Comparison of ENCODE assay signal across 16 cellular contexts in genomic region chr22:31326877-31327276, GRCh38. TPM values are rescaled to one million over a fixed set of nuclear protein-coding genes. Genes with fewer than 3 reads are reported as not detected.
DNase-seq lines count a peak whose midpoint lies in the region; ATAC-seq and TF ChIP-seq lines count a peak whose summit lies in the region.
"Had no signal": no experiment of that assay in that cellular context is flagged by ENCODE, and none has a peak within 500 bp of the region (broad histone marks: within the 10 kb centered on the region; RNA-seq: fewer than 3 reads in every experiment).

No MANE protein-coding gene starts in this region.

- peaks cover 86 to 100% (median 98%) of the 10 kb centered on the region in 11 experiments for H3K36me3 ChIP-seq in BLaER1 treated with 17β-estradiol and CSF1 and Interleukin-3, amounts not matched to agents 10 nM and 100 nM

- H3K27me3 Mint-ChIP-seq in activated T-cell treated with anti-CD3 and anti-CD28 coated beads, Interleukin-2, amount 50 U/mL, for 24 hours, result no peaks in the 10 kb centered on the region
- no peaks in the 10 kb centered on the region for H3K27me3 Mint-ChIP-seq in activated B cell treated with CpG ODN at 0.5 μM for 24 hours
- H3K27me3 Mint-ChIP-seq: CD4-positive, alpha-beta T cell had no signal

- H3K4me1 ChIP-seq in BLaER1 treated with 17β-estradiol and CSF1 and Interleukin-3, amounts not matched to agents 10 nM and 100 nM, result peaks cover 2 to 54% (median 34%) of the 10 kb centered on the region in 10 experiments; a peak in 15 of 20 replicates

- H3K27ac ChIP-seq in BLaER1 treated with 17β-estradiol and CSF1 and Interleukin-3, amounts not matched to agents 10 nM and 100 nM, result peak overlapping the region in 4 of 11 experiments; percentile 12 to 49 (median 30); a peak in 5 of 22 replicates

- H3K27ac Mint-ChIP-seq in activated T-cell treated with anti-CD3 and anti-CD28 coated beads, Interleukin-2, amount 50 U/mL, for 24 hours, result peak overlapping the region; percentile 7
- H3K27ac Mint-ChIP-seq in activated B cell treated with CpG ODN at 0.5 μM for 24 hours, result peak overlapping the region; percentile 30
- H3K27ac Mint-ChIP-seq: CD4-positive, alpha-beta T cell; GM23338 had no signal

- intact Hi-C loops in activated B cell treated with CpG ODN at 0.5 μM for 24 hours (cut with micrococcal nuclease), result no loop called here

- H3K9me3 ChIP-seq in BLaER1 treated with 17β-estradiol and CSF1 and Interleukin-3, amounts not matched to agents 10 nM and 100 nM (replicated peaks in 1 of 11), result peaks cover 0 to 13% (median 0%) of the 10 kb centered on the region in 11 experiments; a peak in 1 of 22 replicates

- TF ChIP-seq CTCF in activated B cell treated with CpG ODN at 0.5 μM for 24 hours (IDR thresholded peaks at IDR 0.05), result no peak

- H3K4me2 ChIP-seq in BLaER1 treated with 17β-estradiol and CSF1 and Interleukin-3, amounts not matched to agents 10 nM and 100 nM, result peak overlapping the region in 7 of 11 experiments; percentile 54 to 71 (median 64); a peak in 14 of 22 replicates
- H3K4me2 ChIP-seq: GM23338 had no signal

- H3K4me1 Mint-ChIP-seq in activated T-cell treated with anti-CD3 and anti-CD28 coated beads, Interleukin-2, amount 50 U/mL, for 24 hours (ENCODE audit: low read depth), result peaks cover 28% of the 10 kb centered on the region
- peaks cover 3% of the 10 kb centered on the region for H3K4me1 Mint-ChIP-seq in activated B cell treated with CpG ODN at 0.5 μM for 24 hours

- DNase-seq in activated T-cell treated with anti-CD3 and anti-CD28 coated beads, Interleukin-2, amount 50 U/mL, for 24 hours, result no peak
- DNase-seq in activated T-cell treated with anti-CD3 and anti-CD28 coated beads for 4 hours, result no peak
- DNase-seq in activated B cell treated with CpG ODN at 0.5 μM for 24 hours, result no peak
- peak; percentile 54 for DNase-seq in myocyte (ENCODE audit: low read depth)
- DNase-seq in erythroblast (lab: John Stamatoyannopoulos, UW), result no peak
- DNase-seq: 8988T; AML-193; C1 segment of cervical spinal cord; Calu3; CD4-positive, alpha-beta T cell; DMS79; H9 had no signal

- peaks cover 0 to 73% (median 49%) of the 10 kb centered on the region in 11 experiments; a peak in 20 of 22 replicates for H4K20me1 ChIP-seq in BLaER1 treated with 17β-estradiol and CSF1 and Interleukin-3, amounts not matched to agents 10 nM and 100 nM

- POLR2A ChIA-PET in activated B cell treated with CpG ODN at 0.5 μM for 24 hours (lab: Charles Lee), result no interaction called here

- CTCF ChIA-PET in activated B cell treated with CpG ODN at 0.5 μM for 24 hours (lab: Charles Lee), result no interaction called here

- peak overlapping the region in 1 of 10 experiments; percentile 3; a peak in 2 of 20 replicates for H3K4me3 ChIP-seq in BLaER1 treated with 17β-estradiol and CSF1 and Interleukin-3, amounts not matched to agents 10 nM and 100 nM
- H3K4me3 ChIP-seq: GM12878, GM23338 had no signal

- ATAC-seq in activated B cell treated with CpG ODN at 0.5 μM for 24 hours (ENCODE audit: low read depth), result no peak
- ATAC-seq in GM21423 (IDR thresholded peaks at IDR 0.05; ENCODE audit: unreplicated experiment), result no peak
- ATAC-seq: GM12878, GM23338 had no signal

- no peak overlapping the region for H3K4me3 Mint-ChIP-seq in activated T-cell treated with anti-CD3 and anti-CD28 coated beads, Interleukin-2, amount 50 U/mL, for 24 hours
- H3K4me3 Mint-ChIP-seq in activated B cell treated with CpG ODN at 0.5 μM for 24 hours, result no peak overlapping the region
- H3K4me3 Mint-ChIP-seq: CD4-positive, alpha-beta T cell; GM23338; H9 had no signal

- no peak overlapping the region for H3K9ac ChIP-seq in BLaER1 treated with 17β-estradiol and CSF1 and Interleukin-3, amounts not matched to agents 10 nM and 100 nM

- peaks cover 91% of the 10 kb centered on the region for H3K36me3 Mint-ChIP-seq in activated T-cell treated with anti-CD3 and anti-CD28 coated beads, Interleukin-2, amount 50 U/mL, for 24 hours (ENCODE audit: low read depth)
- H3K36me3 Mint-ChIP-seq in activated B cell treated with CpG ODN at 0.5 μM for 24 hours (ENCODE audit: low read depth), result peaks cover 86% of the 10 kb centered on the region

- no peaks in the 10 kb centered on the region for H3K27me3 ChIP-seq in BLaER1 treated with 17β-estradiol and CSF1 and Interleukin-3, amounts not matched to agents 10 nM and 100 nM

- H3K9me3 Mint-ChIP-seq in activated T-cell treated with anti-CD3 and anti-CD28 coated beads, Interleukin-2, amount 50 U/mL, for 24 hours, result no peaks in the 10 kb centered on the region
- H3K9me3 Mint-ChIP-seq in activated B cell treated with CpG ODN at 0.5 μM for 24 hours, result no peaks in the 10 kb centered on the region
- H3K9me3 Mint-ChIP-seq: CD4-positive, alpha-beta T cell; GM23338; H9 had no signal

- TF ChIP-seq POLR2A in erythroblast (IDR thresholded peaks at IDR 0.05; ENCODE audit: low read length), result no peak

RNA-seq across cellular contexts. Expression of gene PATZ1, which starts 19.3 kb away (rescaled TPM):
- total RNA-seq in activated B cell treated with CpG ODN at 0.5 μM for 24 hours, result 35.4 and 37.4 TPM in 2 replicates
- 8.8 and 11.6 TPM in 2 replicates for total RNA-seq in myocyte
- 9.9 TPM for polyA plus RNA-seq in myocyte (2012)

RNA-seq across cellular contexts. Expression of gene PIK3IP1, which starts 34.6 kb away (rescaled TPM):
- total RNA-seq in activated B cell treated with CpG ODN at 0.5 μM for 24 hours, result 20.3 and 21.0 TPM in 2 replicates
- total RNA-seq in myocyte, result 10.9 and 16.0 TPM in 2 replicates
- 33.3 TPM for polyA plus RNA-seq in myocyte (2012)
